8 cellular contexts compared by ENCODE assay signal in the genomic region with DNA sequence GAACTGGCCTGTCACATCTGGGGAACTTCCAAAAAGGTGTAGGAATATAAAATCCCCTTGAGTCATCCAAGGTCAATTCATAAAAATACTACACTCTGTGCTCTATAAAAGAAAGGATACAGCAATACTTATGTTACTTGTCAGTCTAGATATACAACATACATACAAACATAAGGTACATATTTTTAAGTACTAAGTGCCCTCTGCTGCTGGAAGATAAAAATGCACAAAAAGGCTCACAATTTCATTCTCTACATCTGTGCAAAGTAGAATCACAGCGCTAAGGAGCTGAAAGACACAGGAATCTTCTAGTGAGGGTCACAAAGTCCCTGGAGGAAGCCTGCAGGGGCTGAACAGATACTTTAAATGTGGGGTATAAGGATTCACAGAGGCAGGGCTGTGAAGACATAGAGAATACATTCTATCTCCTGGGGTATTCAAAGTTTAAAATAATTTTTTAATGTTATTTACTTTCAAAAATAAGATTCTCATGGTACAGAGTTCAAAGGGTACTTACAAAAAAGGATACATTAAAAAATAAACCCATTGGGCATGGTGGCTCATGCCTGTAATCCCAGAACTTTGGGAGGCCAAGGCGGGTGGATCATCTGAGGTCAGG. TPM values are rescaled to one million over a fixed set of nuclear protein-coding genes. Genes with fewer than 3 reads are reported as not detected.
DNase-seq lines count a peak whose midpoint lies in the region; ATAC-seq lines count a peak whose summit lies in the region.

No MANE protein-coding gene starts in this region.

- ATAC-seq in GM19467 (IDR thresholded peaks at IDR 0.05; ENCODE audit: unreplicated experiment) (peak; percentile 58), memory B cell (ENCODE audit: low read depth) (peak; percentile 92), HG02588 (IDR thresholded peaks at IDR 0.05; ENCODE audit: unreplicated experiment) (no peak)

- H3K4me1 Mint-ChIP-seq in memory B cell, result peaks cover 8% of the 10 kb centered on the region

- H3K27ac Mint-ChIP-seq in memory B cell, result no peak overlapping the region

- in situ Hi-C loops in Caki2 (cut with HindIII; ENCODE audit: low pct_unique_long_range_greater_than_20kb, low sequenced_read_pairs), result no loop called here

- DNase-seq in Caki2 (ENCODE audit: low read depth) (peak; percentile 57), NCI-H1048 (lab: John Stamatoyannopoulos, UW) (peak; percentile 12), SIG-M5 (lab: John Stamatoyannopoulos, UW) (peak; percentile 8), dermis blood vessel endothelial cell (peak; percentile 76), memory B cell (ENCODE audit: low spot score in 2 of 2) (peak; percentile 45 to 55), ecto neural progenitor cell (ENCODE audit: low spot score) (no peak)

- no peaks in the 10 kb centered on the region for H3K36me3 Mint-ChIP-seq in memory B cell

- no peaks in the 10 kb centered on the region for H3K9me3 Mint-ChIP-seq in memory B cell

- H3K27me3 Mint-ChIP-seq in memory B cell, result no peaks in the 10 kb centered on the region

- no peak overlapping the region for H3K4me3 Mint-ChIP-seq in memory B cell

RNA-seq across cellular contexts. Expression of a gene that starts 10.2 kb away (rescaled TPM):
- 16.2 and 19.2 TPM in 2 replicates for total RNA-seq in Caki2 (2014; rRNA removed; shearing (Covaris generic); ENCODE audit: low replicate concordance)
- total RNA-seq in dermis blood vessel endothelial cell, result 35.1 and 36.7 TPM in 2 replicates

RNA-seq across cellular contexts. Expression of a gene that starts 35.5 kb away (rescaled TPM):
- 48.2 and 63.5 TPM in 2 replicates for total RNA-seq in Caki2 (2014; rRNA removed; shearing (Covaris generic); ENCODE audit: low replicate concordance)
- total RNA-seq in dermis blood vessel endothelial cell, result 59.4 and 76.6 TPM in 2 replicates
